In genomic region chr14:22466520-22466919, GRCh38 we compare ENCODE assay signal across 13 cellular contexts.
A peak's percentile ranks its signal among the peaks of the same experiment; 100 is the strongest.
DNase-seq lines count a peak whose midpoint lies in the region; ATAC-seq and TF ChIP-seq lines count a peak whose summit lies in the region.
"Had no signal": no experiment of that assay in that cellular context is flagged by ENCODE, and none has a peak within 500 bp of the region (broad histone marks: within the 10 kb centered on the region; RNA-seq: fewer than 3 reads in every experiment).

No MANE protein-coding gene starts in this region.

- ATAC-seq in DND-41 (ENCODE audit: insufficient read depth, low read depth), result peak; percentile 50
- peak; percentile 40 for ATAC-seq in GM19023 (IDR thresholded peaks at IDR 0.05; ENCODE audit: unreplicated experiment)
- ATAC-seq in HG03432 (IDR thresholded peaks at IDR 0.05; ENCODE audit: unreplicated experiment), result peak; percentile 44
- no peak for ATAC-seq in GM19455 (IDR thresholded peaks at IDR 0.05; ENCODE audit: unreplicated experiment)
- no peak for ATAC-seq in HG02970 (IDR thresholded peaks at IDR 0.05; ENCODE audit: low FRiP score, unreplicated experiment)
- ATAC-seq: activated CD8-positive, alpha-beta memory T cell treated with anti-CD3 and anti-CD28 coated beads, Interleukin-2, amount 10 ng/mL, durations not matched to agents 7 days and 5 days; gastroesophageal sphincter; psoas muscle had no signal

- H3K79me2 ChIP-seq in DND-41 (ENCODE audit: insufficient read depth, low read length), result peaks cover 17% of the 10 kb centered on the region
- no peaks in the 10 kb centered on the region for H3K79me2 ChIP-seq in mammary epithelial cell (ENCODE audit: insufficient read depth, low read length)

- H3K36me3 ChIP-seq in DND-41 (ENCODE audit: insufficient read depth, low read length) (peaks cover 48% of the 10 kb centered on the region), mammary epithelial cell (ENCODE audit: insufficient read depth, low read length) (no peaks in the 10 kb centered on the region)
- H3K36me3 ChIP-seq: cardiac muscle cell, gastroesophageal sphincter had no signal

- no peaks in the 10 kb centered on the region for H4K20me1 ChIP-seq in DND-41 (ENCODE audit: insufficient read depth, low read length)
- H4K20me1 ChIP-seq in mammary epithelial cell (ENCODE audit: insufficient read depth, low read length), result no peaks in the 10 kb centered on the region

- 67% methylated on average over 4 of the region's 4 CpGs for WGBS in mammary epithelial cell (ENCODE audit: low coverage, missing lambda C conversion rate)

- H3K4me3 ChIP-seq in DND-41 (ENCODE audit: low read depth in 1 of 2, low read length in 2 of 2) (no peak overlapping the region), mammary epithelial cell (replicated peaks in 1 of 3; ENCODE audit: insufficient read depth in 1 of 3, low read depth in 2 of 3, low read length in 3 of 3) (no peak overlapping the region)
- H3K4me3 ChIP-seq: cardiac muscle cell, gastroesophageal sphincter, psoas muscle had no signal

- CTCF ChIA-PET in mammary epithelial cell (lab: Charles Lee; ENCODE audit: low non-redundant PET), result no interaction called here

- no TSS peak for BruUV-seq in mammary epithelial cell (replicated peaks; lab: Mats Ljungman, UMichigan)

- peak; percentile 59 for DNase-seq in DND-41
- DNase-seq in mammary epithelial cell, result peak; percentile 52
- no peak for DNase-seq in SW 1271 (lab: John Stamatoyannopoulos, UW)
- DNase-seq in DMS 273 (lab: John Stamatoyannopoulos, UW; ENCODE audit: unreplicated experiment), result no peak
- DNase-seq: activated CD8-positive, alpha-beta memory T cell treated with anti-CD3 and anti-CD28 coated beads, Interleukin-2, amount 10 ng/mL, durations not matched to agents 7 days and 5 days; NCI-H774; psoas muscle had no signal

- no peak overlapping the region for H2AFZ ChIP-seq in DND-41 (ENCODE audit: low read depth, low read length)
- H2AFZ ChIP-seq in mammary epithelial cell (ENCODE audit: low read depth, low read length), result no peak overlapping the region

- intact Hi-C loops in mammary epithelial cell (cut with micrococcal nuclease), result no loop called here

- TF ChIP-seq CTCF in DND-41 (IDR thresholded peaks at IDR 0.05; ENCODE audit: borderline replicate concordance, extremely low read depth, low read length, poor library complexity, severe bottlenecking) (peak; percentile 31), mammary epithelial cell (conservative IDR thresholded peaks at IDR 0.05 in 1 of 2, IDR thresholded peaks at IDR 0.05 in 1 of 2; ENCODE audit: extremely low read depth in 1 of 2, insufficient read depth in 1 of 2, low read depth in 1 of 2, low read length in 2 of 2) (no peak)

- no peaks in the 10 kb centered on the region for H3K27me3 ChIP-seq in DND-41 (ENCODE audit: insufficient read depth, low read length, poor library complexity)
- H3K27me3 ChIP-seq in mammary epithelial cell (ENCODE audit: insufficient read depth, low read length), result no peaks in the 10 kb centered on the region
- H3K27me3 ChIP-seq: cardiac muscle cell, gastroesophageal sphincter had no signal

- H3K27ac ChIP-seq in DND-41 (ENCODE audit: low read length), result peak overlapping the region; percentile 60
- no peak overlapping the region for H3K27ac ChIP-seq in mammary epithelial cell (ENCODE audit: insufficient read depth, low read depth, low read length)
- H3K27ac ChIP-seq: cardiac muscle cell, gastroesophageal sphincter, psoas muscle had no signal

- H3K9ac ChIP-seq in DND-41 (ENCODE audit: low read depth, low read length) (peak overlapping the region; percentile 9), mammary epithelial cell (ENCODE audit: insufficient read depth, low read length) (no peak overlapping the region)

- in situ Hi-C loops in mammary epithelial cell (cut with MboI; ENCODE audit: low sequenced_read_pairs in 2 of 2), result no loop called here

- no peaks in the 10 kb centered on the region for H3K9me3 ChIP-seq in DND-41 (ENCODE audit: insufficient read depth, low read length, severe bottlenecking)
- no peaks in the 10 kb centered on the region for H3K9me3 ChIP-seq in mammary epithelial cell (replicated peaks; ENCODE audit: insufficient read depth, low read length)
- H3K9me3 ChIP-seq: gastroesophageal sphincter, psoas muscle had no signal

- H3K4me2 ChIP-seq in DND-41 (ENCODE audit: insufficient read depth, low read length), result peak overlapping the region; percentile 1; the same call in 1 of the 2 replicates
- H3K4me2 ChIP-seq in mammary epithelial cell (ENCODE audit: insufficient read depth, low read depth, low read length), result no peak overlapping the region

- dilution Hi-C loops in mammary epithelial cell (cut with HindIII; ENCODE audit: low sequenced_read_pairs), result no loop called here

- H3K4me1 ChIP-seq in DND-41 (ENCODE audit: insufficient read depth, low read length) (peaks cover 98% of the 10 kb centered on the region), mammary epithelial cell (ENCODE audit: insufficient read depth, low read length) (peaks cover 7% of the 10 kb centered on the region)
- H3K4me1 ChIP-seq: psoas muscle had no signal

Comparison
In these comparisons a context has a peak if more than half of its experiments do, and no peak if none do; other contexts are left out.
1. ATAC-seq: peak in DND-41 (single experiment), GM19023 (single experiment) and HG03432 (single experiment); none in GM19455 (single experiment) and HG02970 (single experiment).
2. DNase-seq: peak in DND-41 (single experiment) and mammary epithelial cell (single experiment); none in SW 1271 (0 of 2) and DMS 273 (single experiment).